In the genomic region with DNA sequence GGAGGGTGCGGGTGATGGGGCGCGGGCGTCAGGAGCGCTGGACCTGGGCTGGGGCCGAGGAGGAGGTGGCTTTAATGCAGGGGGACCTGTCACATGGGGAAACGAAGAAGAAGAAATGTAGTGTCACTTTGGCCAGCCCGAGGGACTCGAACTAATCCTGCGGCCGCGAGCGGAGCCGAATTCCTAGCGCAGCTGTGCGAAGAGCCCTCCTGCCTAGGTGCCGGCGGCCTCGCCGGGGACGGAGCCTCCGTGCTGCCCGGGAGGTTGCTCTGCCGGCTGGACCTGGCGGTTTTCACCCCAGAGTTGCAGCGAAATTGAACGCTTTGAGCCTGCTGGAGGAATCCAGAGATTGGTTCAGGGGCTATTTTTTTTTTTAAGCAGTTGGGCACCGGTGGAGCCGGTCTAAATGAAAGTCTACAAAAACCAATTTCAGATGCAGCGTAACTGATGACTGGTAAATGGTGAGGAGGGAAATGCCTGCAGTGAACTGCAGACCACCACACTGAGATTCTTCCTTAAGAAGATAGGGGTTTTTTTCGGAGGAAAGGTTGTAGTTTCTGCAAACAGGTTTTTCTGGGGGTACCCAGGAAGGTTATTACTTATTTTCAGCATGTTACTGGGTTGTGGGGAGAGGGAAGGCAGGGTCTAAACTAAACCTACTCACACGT, we compare ENCODE assay signal across 9 cellular contexts. TPM values are rescaled to one million over a fixed set of nuclear protein-coding genes. Genes with fewer than 3 reads are reported as not detected.
DNase-seq lines count a peak whose midpoint lies in the region; ATAC-seq lines count a peak whose summit lies in the region.
"Had no signal": no experiment of that assay in that cellular context is flagged by ENCODE, and none has a peak within 500 bp of the region (broad histone marks: within the 10 kb centered on the region; RNA-seq: fewer than 3 reads in every experiment).

No MANE protein-coding gene starts in this region.

- no peaks in the 10 kb centered on the region for H3K36me3 Mint-ChIP-seq in activated CD4-positive, alpha-beta T cell treated with anti-CD3 and anti-CD28 coated beads, Interleukin-2, amount 10 ng/mL, durations not matched to agents 7 days and 5 days (ENCODE audit: low read depth)
- H3K36me3 Mint-ChIP-seq in activated CD8-positive, alpha-beta T cell treated with anti-CD3 and anti-CD28 coated beads, Interleukin-2, amount 10 ng/mL, durations not matched to agents 7 days and 5 days (ENCODE audit: low read depth): no peaks in the 10 kb centered on the region

- no peaks in the 10 kb centered on the region for H3K4me1 ChIP-seq in right cardiac atrium (ENCODE audit: control insufficient read depth, insufficient read depth, low read length)

- no peak overlapping the region for H3K27ac ChIP-seq in right cardiac atrium (ENCODE audit: low read length)

- intact Hi-C loops in right cardiac atrium (cut with DNase I): loop anchor here in 1 of 4 donors (2.0 to 5.0 kb wide), 2 partner anchors 307 to 338 kb away; no protein-coding TSS in a partner anchor
- intact Hi-C loops in sciatic nerve (cut with DNase I): no loop called here

- peaks cover 57% of the 10 kb centered on the region for H3K27me3 Mint-ChIP-seq in activated CD4-positive, alpha-beta T cell treated with anti-CD3 and anti-CD28 coated beads, Interleukin-2, amount 10 ng/mL, durations not matched to agents 7 days and 5 days
- H3K27me3 Mint-ChIP-seq in activated CD8-positive, alpha-beta T cell treated with anti-CD3 and anti-CD28 coated beads, Interleukin-2, amount 10 ng/mL, durations not matched to agents 7 days and 5 days (ENCODE audit: low read depth): peaks cover 37% of the 10 kb centered on the region

- H3K9me3 Mint-ChIP-seq in activated CD4-positive, alpha-beta T cell treated with anti-CD3 and anti-CD28 coated beads, Interleukin-2, amount 10 ng/mL, durations not matched to agents 7 days and 5 days: no peaks in the 10 kb centered on the region
- H3K9me3 Mint-ChIP-seq in activated CD8-positive, alpha-beta T cell treated with anti-CD3 and anti-CD28 coated beads, Interleukin-2, amount 10 ng/mL, durations not matched to agents 7 days and 5 days (ENCODE audit: insufficient read depth): no peaks in the 10 kb centered on the region

- ATAC-seq in activated CD8-positive, alpha-beta T cell treated with anti-CD3 and anti-CD28 coated beads, Interleukin-2, amount 10 ng/mL, durations not matched to agents 7 days and 5 days: peak; percentile 39
- ATAC-seq in right cardiac atrium (peak; percentile 59 to 61), sciatic nerve (peak; percentile 49)

- WGBS in right cardiac atrium: 3% methylated on average over 32 of the region's 32 CpGs

- peaks cover 5% of the 10 kb centered on the region for H3K4me1 Mint-ChIP-seq in activated CD4-positive, alpha-beta T cell treated with anti-CD3 and anti-CD28 coated beads, Interleukin-2, amount 10 ng/mL, durations not matched to agents 7 days and 5 days
- H3K4me1 Mint-ChIP-seq in activated CD8-positive, alpha-beta T cell treated with anti-CD3 and anti-CD28 coated beads, Interleukin-2, amount 10 ng/mL, durations not matched to agents 7 days and 5 days (ENCODE audit: low read depth): peaks cover 7% of the 10 kb centered on the region

- no peaks in the 10 kb centered on the region for H3K27me3 ChIP-seq in right cardiac atrium (ENCODE audit: control insufficient read depth, insufficient read depth)

- POLR2A ChIA-PET in activated CD4-positive, alpha-beta T cell treated with anti-CD3 and anti-CD28 coated beads, Interleukin-2, amount 10 ng/mL, durations not matched to agents 7 days and 5 days (lab: Charles Lee): no interaction called here
- POLR2A ChIA-PET in activated CD8-positive, alpha-beta T cell treated with anti-CD3 and anti-CD28 coated beads, Interleukin-2, amount 10 ng/mL, durations not matched to agents 7 days and 5 days (lab: Charles Lee): no interaction called here

- no peaks in the 10 kb centered on the region for H3K9me3 ChIP-seq in right cardiac atrium (ENCODE audit: control insufficient read depth, low read length)

- no peak for DNase-seq in activated CD4-positive, alpha-beta T cell treated with anti-CD3 and anti-CD28 coated beads, Interleukin-2, amount 10 ng/mL, durations not matched to agents 7 days and 5 days
- DNase-seq in activated CD4-positive, alpha-beta T cell treated with anti-CD3 and anti-CD28 coated beads for 4 hours: no peak
- no peak for DNase-seq in activated CD8-positive, alpha-beta T cell treated with anti-CD3 and anti-CD28 coated beads, Interleukin-2, amount 10 ng/mL, durations not matched to agents 7 days and 5 days
- peak in 2 of 3 donors; percentile 33 to 74 for DNase-seq in right cardiac atrium
- DNase-seq in sciatic nerve (ENCODE audit: low spot score): peak; percentile 54
- DNase-seq in HuH-7 (ENCODE audit: low spot score): no peak
- DNase-seq in H4 (ENCODE audit: low spot score): no peak
- DNase-seq in stimulated activated CD8-positive, alpha-beta memory T cell treated with anti-CD3 and anti-CD28 coated beads, Interleukin-4, amount 100 ng/mL, for 48 hours: no peak

- CTCF ChIA-PET in activated CD4-positive, alpha-beta T cell treated with anti-CD3 and anti-CD28 coated beads, Interleukin-2, amount 10 ng/mL, durations not matched to agents 7 days and 5 days (lab: Charles Lee): no interaction called here
- CTCF ChIA-PET in activated CD8-positive, alpha-beta T cell treated with anti-CD3 and anti-CD28 coated beads, Interleukin-2, amount 10 ng/mL, durations not matched to agents 7 days and 5 days (lab: Charles Lee): no interaction called here

- peak overlapping the region; percentile 66 for H3K4me3 ChIP-seq in right cardiac atrium (ENCODE audit: low read length)

- H3K4me3 Mint-ChIP-seq in activated CD4-positive, alpha-beta T cell treated with anti-CD3 and anti-CD28 coated beads, Interleukin-2, amount 10 ng/mL, durations not matched to agents 7 days and 5 days: peak overlapping the region; percentile 11
- H3K4me3 Mint-ChIP-seq in activated CD8-positive, alpha-beta T cell treated with anti-CD3 and anti-CD28 coated beads, Interleukin-2, amount 10 ng/mL, durations not matched to agents 7 days and 5 days: peak overlapping the region; percentile 11

- no peak overlapping the region for H3K27ac Mint-ChIP-seq in activated CD4-positive, alpha-beta T cell treated with anti-CD3 and anti-CD28 coated beads, Interleukin-2, amount 10 ng/mL, durations not matched to agents 7 days and 5 days
- H3K27ac Mint-ChIP-seq in activated CD8-positive, alpha-beta T cell treated with anti-CD3 and anti-CD28 coated beads, Interleukin-2, amount 10 ng/mL, durations not matched to agents 7 days and 5 days: no peak overlapping the region

RNA-seq across cellular contexts. Expression of gene TMEM108, which starts 0.7 kb away (rescaled TPM):
- not detected for total RNA-seq in activated CD4-positive, alpha-beta T cell treated with anti-CD3 and anti-CD28 coated beads, Interleukin-2, amount 10 ng/mL, durations not matched to agents 7 days and 5 days
- total RNA-seq in activated CD8-positive, alpha-beta T cell treated with anti-CD3 and anti-CD28 coated beads, Interleukin-2, amount 10 ng/mL, durations not matched to agents 7 days and 5 days: not detected
- total RNA-seq in right cardiac atrium (10 to 100 TPM; 11.1 to 20.3 (median 14.3) TPM), sciatic nerve (0.67 TPM)
- polyA plus RNA-seq in right cardiac atrium: 5.2 TPM
- 0.97 and 1.0 TPM in 2 replicates for total RNA-seq in H4 (2014; rRNA removed; shearing (Covaris generic))
- total RNA-seq: activated CD8-positive, alpha-beta memory T cell treated with anti-CD3 and anti-CD28 coated beads for 36 hours had no signal

Comparison
In these comparisons a context has a peak if more than half of its experiments do, and no peak if none do; other contexts are left out.
1. DNase-seq: peak in right cardiac atrium (2 of 3) and sciatic nerve (single experiment); none in activated CD4-positive, alpha-beta T cell treated with anti-CD3 and anti-CD28 coated beads, Interleukin-2, amount 10 ng/mL, durations not matched to agents 7 days and 5 days (single experiment), activated CD4-positive, alpha-beta T cell treated with anti-CD3 and anti-CD28 coated beads for 4 hours (0 of 2), activated CD8-positive, alpha-beta T cell treated with anti-CD3 and anti-CD28 coated beads, Interleukin-2, amount 10 ng/mL, durations not matched to agents 7 days and 5 days (single experiment), HuH-7 (single experiment), H4 (single experiment) and stimulated activated CD8-positive, alpha-beta memory T cell treated with anti-CD3 and anti-CD28 coated beads, Interleukin-4, amount 100 ng/mL, for 48 hours (single experiment).
2. Peak in every context shown above with its lines, with median percentiles within 50 percentile points of each other: ATAC-seq.